In genomic region chr2:178479275-178479616, GRCh38 we compare ENCODE assay signal across 7 cellular contexts. TPM values are rescaled to one million over a fixed set of nuclear protein-coding genes. Genes with fewer than 3 reads are reported as not detected.
DNase-seq lines count a peak whose midpoint lies in the region; ATAC-seq, FAIRE-seq and TF ChIP-seq lines count a peak whose summit lies in the region.

No MANE protein-coding gene starts in this region.

- DNase-seq in HCT116 (ENCODE audit: low read depth, low spot score): no peak
- no peak for DNase-seq in T-cell
- DNase-seq in foreskin fibroblast: no peak
- DNase-seq in small intestine: peak; percentile 2
- no peak for DNase-seq in NCI-H187 treated with DMSO at 0.1 percent for 48 hours (lab: John Stamatoyannopoulos, UW)
- DNase-seq in activated CD4-positive, alpha-beta T cell treated with anti-CD3 and anti-CD28 coated beads for 1 hour: no peak
- no peak for DNase-seq in DMS153 (lab: John Stamatoyannopoulos, UW)

- H3K9me3 ChIP-seq in HCT116 (ENCODE audit: control insufficient read depth in 1 of 2, insufficient read depth in 1 of 2, low read depth in 1 of 2, low read length in 2 of 2): no peaks in the 10 kb centered on the region
- H3K9me3 ChIP-seq in small intestine (ENCODE audit: control insufficient read depth, low read depth): no peaks in the 10 kb centered on the region

- no peak for FAIRE-seq in small intestine (lab: Jason Lieb, UNC)

- peak overlapping the region; percentile 98 to 99 for H3K27ac Mint-ChIP-seq in T-cell

- H3K36me3 Mint-ChIP-seq in T-cell: no peaks in the 10 kb centered on the region

- peak overlapping the region; percentile 77 for H3K9ac ChIP-seq in HCT116 (ENCODE audit: low read length)

- POLR2A ChIA-PET in HCT116 (lab: Charles Lee) (no interaction called here), T-cell (lab: Charles Lee) (no interaction called here)

- 39 to 56% (median 48%) methylated on average over 4 of the region's 4 CpGs for WGBS in small intestine, 3 donors

- H3K27me3 ChIP-seq in HCT116 (ENCODE audit: insufficient read depth, low read length) (no peaks in the 10 kb centered on the region), small intestine (ENCODE audit: control insufficient read depth in 2 of 2, insufficient read depth in 2 of 2, low read length in 2 of 2) (no peaks in the 10 kb centered on the region)

- H3K4me1 ChIP-seq in HCT116 (ENCODE audit: control insufficient read depth in 1 of 2, insufficient read depth in 2 of 2, low read length in 2 of 2) (peaks cover 10 to 30% of the 10 kb centered on the region in 2 experiments; a peak in 3 of 4 replicates), small intestine (ENCODE audit: control insufficient read depth in 2 of 2, insufficient read depth in 1 of 2, low read depth in 1 of 2, low read length in 1 of 2) (peaks cover 13 to 21% of the 10 kb centered on the region in 2 donors)

- peak overlapping the region; percentile 96 to 98 (median 98) for H3K4me3 Mint-ChIP-seq in T-cell

- H3K4me2 ChIP-seq in HCT116 (ENCODE audit: low read length): peak overlapping the region; percentile 100

- no peaks in the 10 kb centered on the region for H3K9me3 Mint-ChIP-seq in T-cell

- CTCF ChIA-PET in HCT116 (lab: Charles Lee): no interaction called here
- CTCF ChIA-PET in T-cell (lab: Charles Lee): interaction anchor here (1.2 to 1.5 kb wide), 3 partner anchors 28 to 81 kb away, joined by 3 to 7 read pairs (median 3); partner anchors contain the start of genes PJVK (in 1 of the 2) and PRKRA (in 1 of the 2)

- no peak for TF ChIP-seq RAD21 in HCT116 (IDR thresholded peaks at IDR 0.05; ENCODE audit: low read depth)

- intact Hi-C loops in HCT116 (cut with micrococcal nuclease): no loop called here

- H3K79me2 ChIP-seq in HCT116 (ENCODE audit: insufficient read depth, low read length): peaks cover 35% of the 10 kb centered on the region

- no peaks in the 10 kb centered on the region for H3K9me2 ChIP-seq in HCT116 (ENCODE audit: insufficient read depth)

- H3K27ac ChIP-seq in HCT116 (ENCODE audit: low read depth, low read length) (no peak overlapping the region; the same call in 1 of the 2 replicates), small intestine (ENCODE audit: low read depth in 1 of 2, low read length in 1 of 2) (peak overlapping the region; percentile 56 to 100)

- BruUV-seq in HCT116 (replicated peaks; lab: Mats Ljungman, UMichigan): no TSS peak

- peak overlapping the region; percentile 75 to 92 for H3K4me3 ChIP-seq in HCT116 (replicated peaks in 1 of 2; ENCODE audit: low read depth in 1 of 2, low read length in 2 of 2)
- H3K4me3 ChIP-seq in foreskin fibroblast (ENCODE audit: low read depth in 1 of 2, low read length in 2 of 2): peak overlapping the region; percentile 87 to 91
- peak overlapping the region in 1 of 2 donors; percentile 53 for H3K4me3 ChIP-seq in small intestine (ENCODE audit: low read depth in 1 of 2, low read length in 2 of 2)

- H3K27me3 Mint-ChIP-seq in T-cell: no peaks in the 10 kb centered on the region

- H3K36me3 ChIP-seq in HCT116 (ENCODE audit: control insufficient read depth in 1 of 2, insufficient read depth in 2 of 2, low read length in 2 of 2): no peaks in the 10 kb centered on the region
- no peaks in the 10 kb centered on the region for H3K36me3 ChIP-seq in small intestine (ENCODE audit: control insufficient read depth in 2 of 2, insufficient read depth in 2 of 2, low read length in 2 of 2)

- H2AFZ ChIP-seq in HCT116 (ENCODE audit: low read depth, low read length, poor library complexity, severe bottlenecking): peak overlapping the region; percentile 100

- TF ChIP-seq CTCF in HCT116 (IDR thresholded peaks at IDR 0.05 in 2 of 3, conservative IDR thresholded peaks at IDR 0.05 in 1 of 3; ENCODE audit: borderline replicate concordance in 1 of 3, insufficient read depth in 1 of 3, low read depth in 2 of 3, low read length in 2 of 3) (0 out of 6 replicates have a peak, but pooled peaks of 1 of the 3 experiments have one; percentile 5), foreskin fibroblast (IDR thresholded peaks at IDR 0.05; ENCODE audit: low read depth, low read length) (no peak)

- H4K20me1 ChIP-seq in HCT116 (ENCODE audit: insufficient read depth): no peaks in the 10 kb centered on the region

- TF ChIP-seq POLR2A in HCT116 (IDR thresholded peaks at IDR 0.05; ENCODE audit: borderline replicate concordance, extremely low read depth, insufficient read depth, insufficient read length): no peak

- peaks cover 43 to 54% (median 43%) of the 10 kb centered on the region in 3 donors for H3K4me1 Mint-ChIP-seq in T-cell

- ATAC-seq in HCT116: no peak
- no peak for ATAC-seq in T-cell (replicated peaks in 1 of 4)

- RAD21 ChIA-PET in HCT116 (lab: Charles Lee; ENCODE audit: low non-redundant PET in 1 of 2, low total read pairs in 2 of 2, uncharacterized antibody in 2 of 2, unreplicated experiment in 2 of 2): no interaction called here

TF ChIP-seq in HCT116, 20 proteins besides CTCF, POLR2A, EP300 and RAD21:
- TF ChIP-seq ATF3 (IDR thresholded peaks at IDR 0.05): no peak
TF ChIP-seq in HCT116: peak in this region for 0.

RNA-seq across cellular contexts. Expression of gene FKBP7, which starts 0.8 kb away (rescaled TPM):
- 4.5 TPM for total RNA-seq in HCT116 (2021; ENCODE audit: unreplicated experiment)
- 2.6 and 2.9 TPM in 2 replicates for polyA plus RNA-seq in HCT116 (2012)
- 1 to 10 TPM in 2 of 5 donors, under 1 TPM in 2, not detected in 1; 0.44 to 2.5 (median 1.4) TPM for total RNA-seq in T-cell
- 1 to 10 TPM in 2 of 3 donors, not detected in 1; 3.0 to 7.8 TPM for polyA plus RNA-seq in small intestine

RNA-seq across cellular contexts. Expression of gene PLEKHA3, which starts 1.0 kb away (rescaled TPM):
- total RNA-seq in HCT116 (2021; ENCODE audit: unreplicated experiment): 26.8 TPM
- 6.3 and 7.4 TPM in 2 replicates for polyA plus RNA-seq in HCT116 (2012)
- 10 to 100 TPM; 21.9 to 28.9 (median 24.8) TPM for total RNA-seq in T-cell
- 1 to 10 TPM; 2.9 to 4.1 (median 3.3) TPM for polyA plus RNA-seq in small intestine

RNA-seq across cellular contexts. Expression of gene PJVK, which starts 28.1 kb away (rescaled TPM):
- total RNA-seq in HCT116 (2021; ENCODE audit: unreplicated experiment): 2.6 TPM
- polyA plus RNA-seq in HCT116 (2012): 0.90 and 1.4 TPM in 2 replicates
- 1 to 10 TPM; 1.8 to 5.2 (median 4.3) TPM for total RNA-seq in T-cell
- polyA plus RNA-seq in small intestine: 1 to 10 TPM in 2 of 3 donors, not detected in 1; 1.0 to 1.1 TPM

RNA-seq across cellular contexts. Expression of gene PRKRA, which starts 28.3 kb away (rescaled TPM):
- 49.8 TPM for total RNA-seq in HCT116 (2021; ENCODE audit: unreplicated experiment)
- polyA plus RNA-seq in HCT116 (2012): 53.0 and 54.0 TPM in 2 replicates
- total RNA-seq in T-cell: 10 to 100 TPM; 49.4 to 98.7 (median 52.7) TPM
- 10 to 100 TPM; 26.6 to 31.4 (median 29.2) TPM for polyA plus RNA-seq in small intestine
